9 cellular contexts compared by ENCODE assay signal in the genomic region with DNA sequence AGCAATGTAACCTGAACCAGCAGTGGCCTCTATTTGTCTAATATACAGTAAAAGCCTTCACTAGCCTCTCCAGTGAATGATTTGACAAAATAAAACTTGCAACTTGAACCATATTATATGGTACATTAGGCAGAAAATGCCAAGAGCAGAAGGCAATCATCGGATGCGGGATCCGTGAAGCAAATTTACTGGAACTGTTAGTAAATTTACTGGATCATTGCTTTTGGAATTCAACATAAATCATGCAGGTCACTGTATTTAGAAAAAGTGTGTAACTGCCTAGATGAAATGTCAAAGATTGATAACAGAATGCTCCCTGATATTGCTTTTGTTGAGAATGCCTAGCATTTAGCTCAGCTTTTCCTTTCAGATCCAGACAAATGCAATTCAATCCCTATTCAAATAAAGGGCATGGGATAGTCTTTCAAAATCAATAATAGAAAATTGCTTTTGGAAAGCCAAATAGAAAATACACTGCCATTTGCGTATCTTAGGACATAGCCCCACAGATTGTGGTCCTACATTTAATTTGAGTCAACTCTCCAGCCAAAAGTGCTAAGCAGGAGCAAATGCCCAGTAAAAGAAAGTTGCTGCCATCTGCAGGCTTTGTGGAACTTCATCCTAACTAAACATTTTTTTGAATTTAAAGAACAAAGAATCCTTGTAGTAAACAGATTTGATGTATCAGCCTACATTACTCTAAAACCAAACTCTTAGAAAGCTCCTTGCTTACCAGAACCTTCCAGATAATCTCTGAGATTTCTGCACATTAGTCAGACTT.
A peak's percentile ranks its signal among the peaks of the same experiment; 100 is the strongest.
DNase-seq lines count a peak whose midpoint lies in the region; ATAC-seq and TF ChIP-seq lines count a peak whose summit lies in the region.
"Had no signal": no experiment of that assay in that cellular context is flagged by ENCODE, and none has a peak within 500 bp of the region (broad histone marks: within the 10 kb centered on the region; RNA-seq: fewer than 3 reads in every experiment).

No MANE protein-coding gene starts in this region.

- H3K4me1 ChIP-seq in stomach = no peaks in the 10 kb centered on the region

- H3K27me3 ChIP-seq in kidney epithelial cell (ENCODE audit: control insufficient read depth, insufficient read depth, low read length) (no peaks in the 10 kb centered on the region), stomach (no peaks in the 10 kb centered on the region)

- peak; percentile 27 for DNase-seq in COLO829 (ENCODE audit: low spot score)
- DNase-seq in LHCN-M2 (ENCODE audit: low read depth) = peak; percentile 39
- DNase-seq in amniotic stem cell (lab: John Stamatoyannopoulos, UW) = peak; percentile 11
- no peak for DNase-seq in kidney epithelial cell (ENCODE audit: low read depth)
- DNase-seq in NCI-H1048 (lab: John Stamatoyannopoulos, UW) = no peak
- no peak for DNase-seq in NCI-H510A (lab: John Stamatoyannopoulos, UW)
- DNase-seq in stomach = no peak
- DNase-seq: activated CD8-positive, alpha-beta memory T cell treated with anti-CD3 and anti-CD28 coated beads, Interleukin-2, amount 50 U/mL, for 4 hours had no signal

- TF ChIP-seq CTCF in kidney epithelial cell (IDR thresholded peaks at IDR 0.05; ENCODE audit: insufficient read depth, low read length, poor library complexity, severe bottlenecking) (peak; percentile 46), stomach (IDR thresholded peaks at IDR 0.05) (no peak)

- H3K36me3 ChIP-seq in kidney epithelial cell (ENCODE audit: control insufficient read depth, insufficient read depth, low read length) (no peaks in the 10 kb centered on the region), stomach (no peaks in the 10 kb centered on the region)

- H3K4me3 ChIP-seq in kidney epithelial cell (ENCODE audit: low read depth, low read length) (no peak overlapping the region), stomach (no peak overlapping the region)

- TF ChIP-seq EP300 in stomach (IDR thresholded peaks at IDR 0.05) = no peak

- TF ChIP-seq POLR2A in stomach (IDR thresholded peaks at IDR 0.05) = no peak

- no peak overlapping the region for H3K27ac ChIP-seq in stomach

- H3K9me3 ChIP-seq in stomach = no peaks in the 10 kb centered on the region

- intact Hi-C loops in stomach (cut with DNase I; ENCODE audit: low total_unique reads) = no loop called here

- ATAC-seq in GM18517 (IDR thresholded peaks at IDR 0.05; ENCODE audit: unreplicated experiment) = no peak

- WGBS in stomach, 5 donors = 56 to 74% (median 65%) methylated on average over 4 of the region's 4 CpGs

Comparison
In these comparisons a context has a peak if more than half of its experiments do, and no peak if none do; other contexts are left out.
1. DNase-seq: peak in COLO829 (single experiment), LHCN-M2 (single experiment) and amniotic stem cell (single experiment); none in kidney epithelial cell (single experiment), NCI-H1048 (single experiment), NCI-H510A (single experiment) and stomach (single experiment).